ENCODE assay signal across 16 cellular contexts in genomic region chr16:53087101-53087500, GRCh38. TPM values are rescaled to one million over a fixed set of nuclear protein-coding genes. Genes with fewer than 3 reads are reported as not detected.
A peak's percentile ranks its signal among the peaks of the same experiment; 100 is the strongest.
DNase-seq lines count a peak whose midpoint lies in the region; ATAC-seq and TF ChIP-seq lines count a peak whose summit lies in the region.
"Had no signal": no experiment of that assay in that cellular context is flagged by ENCODE, and none has a peak within 500 bp of the region (broad histone marks: within the 10 kb centered on the region; RNA-seq: fewer than 3 reads in every experiment).

No MANE protein-coding gene starts in this region.

- ATAC-seq in Right ventricle myocardium superior (ENCODE audit: poor library complexity) (no peak), GM19035 (IDR thresholded peaks at IDR 0.05; ENCODE audit: unreplicated experiment) (no peak), HG03280 (IDR thresholded peaks at IDR 0.05; ENCODE audit: unreplicated experiment) (no peak)
- ATAC-seq: activated CD4-positive, alpha-beta T cell treated with anti-CD3 and anti-CD28 coated beads for 36 hours; left colon; stimulated activated memory B cell treated with anti-CD40 and anti-IgM and Interleukin-4, amounts not matched to agents 10 μg/mL and 1 μg/mL and 100 μg/mL, for 72 hours had no signal

- H3K4me1 ChIP-seq in right atrium auricular region: peaks cover 4 to 89% of the 10 kb centered on the region in 2 donors

- intact Hi-C loops in Right ventricle myocardium superior (cut with DNase I): no loop called here

- H3K4me3 ChIP-seq in right atrium auricular region: no peak overlapping the region
- H3K4me3 ChIP-seq: ovary had no signal

- DNase-seq in right atrium auricular region (ENCODE audit: low spot score): no peak
- no peak for DNase-seq in Right ventricle myocardium superior
- DNase-seq in iris pigment epithelial cell (ENCODE audit: low read depth): peak; percentile 54
- no peak for DNase-seq in NCI-H2196 (lab: John Stamatoyannopoulos, UW; ENCODE audit: unreplicated experiment)
- DNase-seq in activated CD8-positive, alpha-beta memory T cell treated with anti-CD3 and anti-CD28 coated beads, Interleukin-2, amount 50 U/mL, for 4 hours: no peak
- DNase-seq: activated CD4-positive, alpha-beta T cell treated with anti-CD3 and anti-CD28 coated beads for 36 hours; activated gamma-delta T cell; AML-193; left colon; ovary; stimulated activated CD4-positive, alpha-beta T cell treated with anti-CD3 and anti-CD28 coated beads, Interleukin-1b, Interleukin-23, amount 100 ng/mL, for 48 hours; SW 1271 had no signal

- 66 to 81% (median 68%) methylated on average over 3 of the region's 3 CpGs for WGBS in adipose tissue, 3 donors

- TF ChIP-seq CTCF in right atrium auricular region (IDR thresholded peaks at IDR 0.05): no peak

- no peaks in the 10 kb centered on the region for H3K36me3 ChIP-seq in right atrium auricular region
- H3K36me3 ChIP-seq: ovary had no signal

- no peaks in the 10 kb centered on the region for H3K9me3 ChIP-seq in right atrium auricular region
- H3K9me3 ChIP-seq: ovary had no signal

- peak overlapping the region; percentile 52 to 78 for H3K27ac ChIP-seq in right atrium auricular region
- peak overlapping the region; percentile 61 for H3K27ac ChIP-seq in adipose tissue (ENCODE audit: low read depth, low read length)
- H3K27ac ChIP-seq: ovary had no signal

- H3K27me3 ChIP-seq in right atrium auricular region: no peaks in the 10 kb centered on the region
- H3K27me3 ChIP-seq: ovary had no signal

RNA-seq across cellular contexts. Expression of gene CHD9, which starts 32.3 kb away (rescaled TPM):
- total RNA-seq in right atrium auricular region (10 to 100 TPM; 49.8 to 54.1 TPM), Right ventricle myocardium superior (39.5 TPM)
- 10 to 100 TPM; 11.7 to 20.1 (median 15.4) TPM for polyA plus RNA-seq in adipose tissue

RNA-seq across cellular contexts. Expression of gene CHD9NB, which starts 34.4 kb away (rescaled TPM):
- total RNA-seq in right atrium auricular region: under 1 TPM; 0.33 to 0.67 TPM
- total RNA-seq in Right ventricle myocardium superior: 0.86 TPM
- 1 to 10 TPM in 2 of 3 donors, under 1 TPM in 1; 0.45 to 4.3 (median 1.2) TPM for polyA plus RNA-seq in adipose tissue
